Comparison of ENCODE assay signal across 1 cellular context in the genomic region with DNA sequence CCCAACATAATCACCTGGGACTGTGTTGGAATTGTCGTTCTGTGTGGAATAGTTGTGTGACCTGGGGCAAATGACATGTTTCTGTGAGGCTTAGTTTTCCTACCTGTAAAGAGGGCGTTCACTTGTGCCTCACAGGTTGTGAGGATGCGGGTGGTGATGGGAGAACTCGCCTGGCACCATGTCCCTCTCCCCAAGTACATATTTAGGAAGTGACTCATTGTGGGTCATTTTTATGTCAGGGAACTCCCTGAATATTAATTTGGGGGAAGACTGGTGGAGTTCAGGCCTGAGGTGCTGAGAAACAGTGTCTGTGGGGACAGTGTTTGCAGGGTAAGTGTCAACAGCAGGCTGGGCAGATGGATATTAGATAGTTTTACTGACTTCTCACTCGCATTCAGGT.
TF ChIP-seq lines count a peak whose summit lies in the region.

No MANE protein-coding gene starts in this region.

TF ChIP-seq in A549, 52 proteins besides CTCF, POLR2A, EP300 and RAD21 (continued from another document):
- TF ChIP-seq, protein P1, sequence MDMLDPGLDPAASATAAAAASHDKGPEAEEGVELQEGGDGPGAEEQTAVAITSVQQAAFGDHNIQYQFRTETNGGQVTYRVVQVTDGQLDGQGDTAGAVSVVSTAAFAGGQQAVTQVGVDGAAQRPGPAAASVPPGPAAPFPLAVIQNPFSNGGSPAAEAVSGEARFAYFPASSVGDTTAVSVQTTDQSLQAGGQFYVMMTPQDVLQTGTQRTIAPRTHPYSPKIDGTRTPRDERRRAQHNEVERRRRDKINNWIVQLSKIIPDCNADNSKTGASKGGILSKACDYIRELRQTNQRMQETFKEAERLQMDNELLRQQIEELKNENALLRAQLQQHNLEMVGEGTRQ (IDR thresholded peaks at IDR 0.05) = no peak
- TF ChIP-seq, protein P2, sequence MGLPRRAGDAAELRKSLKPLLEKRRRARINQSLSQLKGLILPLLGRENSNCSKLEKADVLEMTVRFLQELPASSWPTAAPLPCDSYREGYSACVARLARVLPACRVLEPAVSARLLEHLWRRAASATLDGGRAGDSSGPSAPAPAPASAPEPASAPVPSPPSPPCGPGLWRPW (IDR thresholded peaks at IDR 0.05) = no peak
- TF ChIP-seq JUNB (IDR thresholded peaks at IDR 0.05) (no peak), CBX2 (IDR thresholded peaks at IDR 0.05; ENCODE audit: borderline replicate concordance, low read depth) (no peak)
